25 cellular contexts compared by ENCODE assay signal in the genomic region with DNA sequence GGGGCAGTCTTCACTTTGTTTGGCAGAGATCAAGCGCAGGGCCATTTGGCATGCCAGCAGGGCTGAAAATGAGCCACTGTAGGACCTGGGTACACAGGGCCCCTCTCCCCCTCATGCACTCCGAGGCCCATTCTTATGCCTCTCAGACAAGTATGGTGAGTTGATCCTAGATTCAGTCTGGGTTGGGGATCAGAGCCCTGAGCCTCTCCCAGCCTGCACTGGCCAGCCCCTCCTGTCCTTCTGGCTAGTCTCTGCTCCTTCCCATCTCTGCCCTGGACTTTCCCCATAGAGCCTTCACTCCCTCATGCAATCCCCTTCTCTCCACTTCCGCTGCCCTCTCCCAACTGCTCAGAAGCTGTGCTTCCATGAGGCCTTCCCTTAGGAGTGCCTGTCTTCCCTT. TPM values are rescaled to one million over a fixed set of nuclear protein-coding genes. Genes with fewer than 3 reads are reported as not detected.
DNase-seq lines count a peak whose midpoint lies in the region; ATAC-seq and TF ChIP-seq lines count a peak whose summit lies in the region.
"Had no signal": no experiment of that assay in that cellular context is flagged by ENCODE, and none has a peak within 500 bp of the region (broad histone marks: within the 10 kb centered on the region; RNA-seq: fewer than 3 reads in every experiment).

No MANE protein-coding gene starts in this region.

- H3K27ac Mint-ChIP-seq in CD4-positive, CD25-positive, alpha-beta regulatory T cell, result peak overlapping the region; percentile 92 to 99 (median 97)
- H3K27ac Mint-ChIP-seq in CD8-positive, alpha-beta T cell, result peak overlapping the region; percentile 97
- peak overlapping the region; percentile 92 for H3K27ac Mint-ChIP-seq in activated naive CD8-positive, alpha-beta T cell
- peak overlapping the region; percentile 93 to 100 (median 97) for H3K27ac Mint-ChIP-seq in naive thymus-derived CD8-positive, alpha-beta T cell
- no peak overlapping the region for H3K27ac Mint-ChIP-seq in progenitor cell of endocrine pancreas
- H3K27ac Mint-ChIP-seq: mesothelial cell of epicardium had no signal

- H3K36me3 Mint-ChIP-seq in CD4-positive, CD25-positive, alpha-beta regulatory T cell, result no peaks in the 10 kb centered on the region
- H3K36me3 Mint-ChIP-seq in CD8-positive, alpha-beta T cell, result no peaks in the 10 kb centered on the region
- H3K36me3 Mint-ChIP-seq in activated naive CD8-positive, alpha-beta T cell, result no peaks in the 10 kb centered on the region
- H3K36me3 Mint-ChIP-seq in naive thymus-derived CD8-positive, alpha-beta T cell, result no peaks in the 10 kb centered on the region
- H3K36me3 Mint-ChIP-seq in progenitor cell of endocrine pancreas (ENCODE audit: insufficient read depth), result no peaks in the 10 kb centered on the region
- H3K36me3 Mint-ChIP-seq: mesothelial cell of epicardium had no signal

- H3K27ac ChIP-seq in CD4-positive, CD25-positive, alpha-beta regulatory T cell (ENCODE audit: insufficient read depth, low read length, poor library complexity, severe bottlenecking), result peak overlapping the region; percentile 98
- H3K27ac ChIP-seq in CD8-positive, alpha-beta T cell (ENCODE audit: low read depth, low read length), result no peak overlapping the region
- H3K27ac ChIP-seq in PC-3 (ENCODE audit: low read length), result no peak overlapping the region
- H3K27ac ChIP-seq: cardiac muscle cell, left lung, parathyroid adenoma, thyroid gland had no signal

- no peaks in the 10 kb centered on the region for H3K9me3 ChIP-seq in CD4-positive, CD25-positive, alpha-beta regulatory T cell (ENCODE audit: control insufficient read depth in 2 of 2, low read length in 2 of 2)
- H3K9me3 ChIP-seq in CD8-positive, alpha-beta T cell (ENCODE audit: low read length), result no peaks in the 10 kb centered on the region
- H3K9me3 ChIP-seq in PC-3 (ENCODE audit: low read length), result no peaks in the 10 kb centered on the region
- H3K9me3 ChIP-seq: left lung, spleen, thyroid gland had no signal

- no peaks in the 10 kb centered on the region for H3K9me3 Mint-ChIP-seq in CD4-positive, CD25-positive, alpha-beta regulatory T cell
- no peaks in the 10 kb centered on the region for H3K9me3 Mint-ChIP-seq in CD8-positive, alpha-beta T cell
- no peaks in the 10 kb centered on the region for H3K9me3 Mint-ChIP-seq in activated naive CD8-positive, alpha-beta T cell (ENCODE audit: low read depth)
- no peaks in the 10 kb centered on the region for H3K9me3 Mint-ChIP-seq in naive thymus-derived CD8-positive, alpha-beta T cell
- no peaks in the 10 kb centered on the region for H3K9me3 Mint-ChIP-seq in progenitor cell of endocrine pancreas (ENCODE audit: low read depth)
- H3K9me3 Mint-ChIP-seq: mesothelial cell of epicardium had no signal

- no peak overlapping the region for H3K4me3 ChIP-seq in CD4-positive, CD25-positive, alpha-beta regulatory T cell (ENCODE audit: low read depth, low read length)
- no peak overlapping the region for H3K4me3 ChIP-seq in CD8-positive, alpha-beta T cell (ENCODE audit: low read depth, low read length)
- no peak overlapping the region for H3K4me3 ChIP-seq in PC-3 (ENCODE audit: low read length)
- H3K4me3 ChIP-seq: cardiac muscle cell, left lung, spleen, thyroid gland had no signal

- H3F3A ChIP-seq in PC-3 (ENCODE audit: low read length, unreplicated experiment), result no peaks in the 10 kb centered on the region

- no peaks in the 10 kb centered on the region for H3K27me3 Mint-ChIP-seq in CD4-positive, CD25-positive, alpha-beta regulatory T cell
- H3K27me3 Mint-ChIP-seq in CD8-positive, alpha-beta T cell (ENCODE audit: low read depth), result no peaks in the 10 kb centered on the region
- H3K27me3 Mint-ChIP-seq in activated naive CD8-positive, alpha-beta T cell, result no peaks in the 10 kb centered on the region
- no peaks in the 10 kb centered on the region for H3K27me3 Mint-ChIP-seq in naive thymus-derived CD8-positive, alpha-beta T cell
- peaks cover 31% of the 10 kb centered on the region for H3K27me3 Mint-ChIP-seq in progenitor cell of endocrine pancreas

- peaks cover 15 to 77% (median 36%) of the 10 kb centered on the region in 4 donors for H3K4me1 Mint-ChIP-seq in CD4-positive, CD25-positive, alpha-beta regulatory T cell
- H3K4me1 Mint-ChIP-seq in CD8-positive, alpha-beta T cell (ENCODE audit: low read depth), result peaks cover 69% of the 10 kb centered on the region
- peaks cover 83% of the 10 kb centered on the region for H3K4me1 Mint-ChIP-seq in activated naive CD8-positive, alpha-beta T cell (ENCODE audit: low read depth)
- peaks cover 30 to 82% (median 81%) of the 10 kb centered on the region in 4 donors for H3K4me1 Mint-ChIP-seq in naive thymus-derived CD8-positive, alpha-beta T cell
- peaks cover 6% of the 10 kb centered on the region for H3K4me1 Mint-ChIP-seq in progenitor cell of endocrine pancreas (ENCODE audit: low read depth)

- TF ChIP-seq CTCF in CD8-positive, alpha-beta T cell (IDR thresholded peaks at IDR 0.05), result no peak
- no peak for TF ChIP-seq CTCF in PC-3 (conservative IDR thresholded peaks at IDR 0.05; ENCODE audit: low read depth, low read length)
- TF ChIP-seq CTCF in progenitor cell of endocrine pancreas (IDR thresholded peaks at IDR 0.05; ENCODE audit: unreplicated experiment), result no peak

- peak overlapping the region in 3 of 4 donors; percentile 37 to 86 (median 46) for H3K4me3 Mint-ChIP-seq in CD4-positive, CD25-positive, alpha-beta regulatory T cell
- H3K4me3 Mint-ChIP-seq in CD8-positive, alpha-beta T cell, result no peak overlapping the region
- no peak overlapping the region for H3K4me3 Mint-ChIP-seq in activated naive CD8-positive, alpha-beta T cell
- H3K4me3 Mint-ChIP-seq in naive thymus-derived CD8-positive, alpha-beta T cell, result peak overlapping the region in 6 of 10 donors; percentile 3 to 36 (median 12)
- H3K4me3 Mint-ChIP-seq in progenitor cell of endocrine pancreas (ENCODE audit: low read depth), result no peak overlapping the region
- H3K4me3 Mint-ChIP-seq: mesothelial cell of epicardium had no signal

- CTCF ChIA-PET in CD8-positive, alpha-beta T cell (lab: Charles Lee), result interaction anchor here (0.7 to 21.1 kb wide), 12 partner anchors 13 to 216 kb away, joined by 3 to 638 read pairs (median 8); a partner anchor contains a TSS
- CTCF ChIA-PET in PC-3 (lab: Charles Lee), result no interaction called here

- H4K20me1 ChIP-seq in PC-3 (ENCODE audit: low read length), result no peaks in the 10 kb centered on the region

- no peaks in the 10 kb centered on the region for H3K36me3 ChIP-seq in CD4-positive, CD25-positive, alpha-beta regulatory T cell (ENCODE audit: control insufficient read depth, insufficient read depth, low read length)
- H3K36me3 ChIP-seq in CD8-positive, alpha-beta T cell (ENCODE audit: insufficient read depth, low read length), result no peaks in the 10 kb centered on the region
- H3K36me3 ChIP-seq in PC-3 (ENCODE audit: low read depth, low read length), result no peaks in the 10 kb centered on the region
- H3K36me3 ChIP-seq: cardiac muscle cell, left lung, spleen, thyroid gland had no signal

- no peak for ATAC-seq in CD4-positive, CD25-positive, alpha-beta regulatory T cell (ENCODE audit: low read depth in 2 of 2)
- no peak for ATAC-seq in CD8-positive, alpha-beta T cell
- ATAC-seq in naive thymus-derived CD8-positive, alpha-beta T cell, result no peak
- ATAC-seq in PC-3, result no peak
- ATAC-seq: activated CD4-positive, CD25-positive, alpha-beta regulatory T cell treated with anti-CD3 and anti-CD28 coated beads, Interleukin-2, amount 50 U/mL, for 24 hours; left lung; right cardiac atrium had no signal

- no TSS peak for BruUV-seq in PC-3 (replicated peaks; lab: Mats Ljungman, UMichigan)

- H3K79me2 ChIP-seq in PC-3 (ENCODE audit: low read length), result no peaks in the 10 kb centered on the region
- H3K79me2 ChIP-seq: parathyroid adenoma had no signal

- no peaks in the 10 kb centered on the region for H3K27me3 ChIP-seq in CD4-positive, CD25-positive, alpha-beta regulatory T cell (ENCODE audit: control insufficient read depth, insufficient read depth, low read length)
- no peaks in the 10 kb centered on the region for H3K27me3 ChIP-seq in CD8-positive, alpha-beta T cell (ENCODE audit: insufficient read depth, low read length)
- H3K27me3 ChIP-seq in PC-3 (ENCODE audit: low read length), result no peaks in the 10 kb centered on the region
- H3K27me3 ChIP-seq: cardiac muscle cell, left lung, spleen, thyroid gland had no signal

- POLR2A ChIA-PET in CD8-positive, alpha-beta T cell (lab: Charles Lee), result interaction anchor here (1.3 to 25.3 kb wide), 2 partner anchors 14 to 59 kb away, joined by 7 to 724 read pairs; a partner anchor contains a TSS
- POLR2A ChIA-PET in naive thymus-derived CD8-positive, alpha-beta T cell (lab: Charles Lee), result interaction anchor here (1.2 to 31.1 kb wide), 7 partner anchors 11 to 84 kb away, joined by 3 to 2269 read pairs (median 56); a partner anchor contains a TSS
- POLR2A ChIA-PET in PC-3 (lab: Charles Lee; ENCODE audit: unreplicated experiment), result no interaction called here

- DNase-seq in CD4-positive, CD25-positive, alpha-beta regulatory T cell, result no peak
- DNase-seq in CD8-positive, alpha-beta T cell, result no peak
- no peak for DNase-seq in naive thymus-derived CD8-positive, alpha-beta T cell
- DNase-seq in PC-3, result no peak
- DNase-seq in progenitor cell of endocrine pancreas (ENCODE audit: low spot score, unreplicated experiment), result no peak
- DNase-seq in amygdala (lab: John Stamatoyannopoulos, UW), result no peak
- DNase-seq: DMS53; left lung; NCI-H2107; right cardiac atrium; Right ventricle myocardium superior; spleen; stimulated activated CD4-positive, alpha-beta T cell treated with anti-CD3 and anti-CD28 coated beads, Interleukin-2, amount 100 ng/mL, for 48 hours; stimulated activated naive CD4-positive, alpha-beta T cell; SW 1271; thyroid gland had no signal

- H3K9ac ChIP-seq in PC-3 (ENCODE audit: low read length), result no peak overlapping the region
- H3K9ac ChIP-seq: parathyroid adenoma had no signal

- intact Hi-C loops in CD8-positive, alpha-beta T cell (cut with DNase I, micrococcal nuclease), result loop anchor here in 1 of 2 experiments (5.0 to 10.0 kb wide), 2 partner anchors 214 to 688 kb away; a partner anchor contains a TSS
- intact Hi-C loops in PC-3 (cut with micrococcal nuclease), result no loop called here

- peaks cover 58% of the 10 kb centered on the region for H3K4me1 ChIP-seq in CD4-positive, CD25-positive, alpha-beta regulatory T cell (ENCODE audit: control insufficient read depth, insufficient read depth, low read length, poor library complexity, severe bottlenecking)
- H3K4me1 ChIP-seq in CD8-positive, alpha-beta T cell (ENCODE audit: insufficient read depth, low read length), result peaks cover 76% of the 10 kb centered on the region
- H3K4me1 ChIP-seq in PC-3 (ENCODE audit: insufficient read depth, low read length), result no peaks in the 10 kb centered on the region
- H3K4me1 ChIP-seq: parathyroid adenoma had no signal

- no peak overlapping the region for H3K4me2 ChIP-seq in PC-3 (ENCODE audit: low read length)

- H2AFZ ChIP-seq in PC-3 (ENCODE audit: low read length), result no peak overlapping the region
- H2AFZ ChIP-seq: parathyroid adenoma had no signal

- H3K9me2 ChIP-seq in PC-3 (replicated peaks; ENCODE audit: low read length), result no peaks in the 10 kb centered on the region

RNA-seq across cellular contexts. Expression of a gene that starts 31.0 kb away (rescaled TPM):
- total RNA-seq in CD4-positive, CD25-positive, alpha-beta regulatory T cell, result 76.9 TPM
- 100 to 1,000 TPM; 169 to 228 (median 179) TPM for polyA plus RNA-seq in CD4-positive, CD25-positive, alpha-beta regulatory T cell
- total RNA-seq in CD8-positive, alpha-beta T cell, result 10 to 100 TPM; 64.8 to 74.9 TPM
- total RNA-seq in naive thymus-derived CD8-positive, alpha-beta T cell, result 100 to 1,000 TPM in 1 of 2 experiments, 10 to 100 TPM in 1; 97.5 to 108 TPM
- polyA plus RNA-seq in naive thymus-derived CD8-positive, alpha-beta T cell, result 100 to 1,000 TPM; 195 to 229 (median 220) TPM
- total RNA-seq in PC-3 (2014; rRNA removed) (57.9 and 64.7 TPM in 2 replicates), progenitor cell of endocrine pancreas (190 and 195 TPM in 2 replicates)

RNA-seq across cellular contexts. Expression of a gene that starts 48.4 kb away (rescaled TPM):
- total RNA-seq in CD4-positive, CD25-positive, alpha-beta regulatory T cell, result not detected
- under 1 TPM in 1 of 4 donors, not detected in 3; 0.23 TPM for polyA plus RNA-seq in CD4-positive, CD25-positive, alpha-beta regulatory T cell
- total RNA-seq in CD8-positive, alpha-beta T cell, result not detected
- total RNA-seq in naive thymus-derived CD8-positive, alpha-beta T cell, result not detected
- under 1 TPM in 1 of 3 donors, not detected in 2; 0.09 TPM for polyA plus RNA-seq in naive thymus-derived CD8-positive, alpha-beta T cell
- total RNA-seq in PC-3 (2014; rRNA removed) (not detected in 2 replicates), progenitor cell of endocrine pancreas (0.36 and 1.1 TPM in 2 replicates)
- total RNA-seq: cardiac muscle cell, mesothelial cell of epicardium, NCI-H460, Right ventricle myocardium superior had no signal
- polyA plus RNA-seq: fibroblast of lung had no signal

RNA-seq across cellular contexts. Expression of a gene that starts 51.3 kb away (rescaled TPM):
- total RNA-seq in CD4-positive, CD25-positive, alpha-beta regulatory T cell, result 192 TPM
- polyA plus RNA-seq in CD4-positive, CD25-positive, alpha-beta regulatory T cell, result 100 to 1,000 TPM; 351 to 828 (median 609) TPM
- 100 to 1,000 TPM; 196 to 199 TPM for total RNA-seq in CD8-positive, alpha-beta T cell
- 100 to 1,000 TPM; 571 to 574 TPM for total RNA-seq in naive thymus-derived CD8-positive, alpha-beta T cell
- polyA plus RNA-seq in naive thymus-derived CD8-positive, alpha-beta T cell, result 1,000 to 10,000 TPM in 2 of 3 donors, 100 to 1,000 TPM in 1; 897 to 2,008 (median 1,531) TPM
- total RNA-seq in PC-3 (2014; rRNA removed), result 0.12 TPM in 1 of 2 replicates, not detected in the other
- not detected in 2 replicates for total RNA-seq in progenitor cell of endocrine pancreas
- total RNA-seq: cardiac muscle cell, M059J, NCI-H460, Right ventricle myocardium superior had no signal
- polyA plus RNA-seq: cardiac muscle cell, neural cell had no signal

Comparison
In these comparisons a context has a peak if more than half of its experiments do, and no peak if none do; other contexts are left out.
1. H3K4me3 Mint-ChIP-seq: peak in CD4-positive, CD25-positive, alpha-beta regulatory T cell (3 of 4) and naive thymus-derived CD8-positive, alpha-beta T cell (6 of 10); none in CD8-positive, alpha-beta T cell (single experiment), activated naive CD8-positive, alpha-beta T cell (single experiment) and progenitor cell of endocrine pancreas (single experiment).
2. RNA of a gene that starts 51.3 kb away (total RNA-seq): 571 to 574 TPM in naive thymus-derived CD8-positive, alpha-beta T cell, 196 to 199 TPM in CD8-positive, alpha-beta T cell and 192 TPM in CD4-positive, CD25-positive, alpha-beta regulatory T cell (single experiment); not detected in progenitor cell of endocrine pancreas and 0.12 TPM in PC-3; every median in the first group is over 100 times any median in the second.